ENCODE assay signal across 1 cellular context in the genomic region with DNA sequence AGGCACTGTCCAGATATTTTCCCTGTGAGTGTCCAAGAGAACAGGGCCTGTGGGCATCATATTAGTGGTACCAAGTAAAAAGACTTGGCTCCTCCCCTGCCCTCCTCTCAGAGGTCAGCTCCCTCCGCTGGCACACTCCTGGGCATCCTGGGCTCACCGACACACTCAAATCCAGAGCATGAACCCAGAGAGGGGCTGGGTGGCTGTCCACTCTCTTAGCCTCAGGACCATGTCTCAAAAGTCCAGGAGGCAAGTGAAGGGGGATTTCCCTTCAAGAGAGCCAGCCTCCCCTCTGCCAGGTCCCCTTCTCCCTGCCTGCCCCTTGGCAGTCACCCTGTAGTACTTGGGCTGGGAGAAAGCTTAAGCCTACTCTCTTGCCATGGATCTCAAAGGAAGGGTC.
TF ChIP-seq lines count a peak whose summit lies in the region.

No MANE protein-coding gene starts in this region.

TF ChIP-seq in WTC11, 78 proteins besides CTCF, POLR2A, EP300 and RAD21 (continued from another document):
- TF ChIP-seq, protein P1, sequence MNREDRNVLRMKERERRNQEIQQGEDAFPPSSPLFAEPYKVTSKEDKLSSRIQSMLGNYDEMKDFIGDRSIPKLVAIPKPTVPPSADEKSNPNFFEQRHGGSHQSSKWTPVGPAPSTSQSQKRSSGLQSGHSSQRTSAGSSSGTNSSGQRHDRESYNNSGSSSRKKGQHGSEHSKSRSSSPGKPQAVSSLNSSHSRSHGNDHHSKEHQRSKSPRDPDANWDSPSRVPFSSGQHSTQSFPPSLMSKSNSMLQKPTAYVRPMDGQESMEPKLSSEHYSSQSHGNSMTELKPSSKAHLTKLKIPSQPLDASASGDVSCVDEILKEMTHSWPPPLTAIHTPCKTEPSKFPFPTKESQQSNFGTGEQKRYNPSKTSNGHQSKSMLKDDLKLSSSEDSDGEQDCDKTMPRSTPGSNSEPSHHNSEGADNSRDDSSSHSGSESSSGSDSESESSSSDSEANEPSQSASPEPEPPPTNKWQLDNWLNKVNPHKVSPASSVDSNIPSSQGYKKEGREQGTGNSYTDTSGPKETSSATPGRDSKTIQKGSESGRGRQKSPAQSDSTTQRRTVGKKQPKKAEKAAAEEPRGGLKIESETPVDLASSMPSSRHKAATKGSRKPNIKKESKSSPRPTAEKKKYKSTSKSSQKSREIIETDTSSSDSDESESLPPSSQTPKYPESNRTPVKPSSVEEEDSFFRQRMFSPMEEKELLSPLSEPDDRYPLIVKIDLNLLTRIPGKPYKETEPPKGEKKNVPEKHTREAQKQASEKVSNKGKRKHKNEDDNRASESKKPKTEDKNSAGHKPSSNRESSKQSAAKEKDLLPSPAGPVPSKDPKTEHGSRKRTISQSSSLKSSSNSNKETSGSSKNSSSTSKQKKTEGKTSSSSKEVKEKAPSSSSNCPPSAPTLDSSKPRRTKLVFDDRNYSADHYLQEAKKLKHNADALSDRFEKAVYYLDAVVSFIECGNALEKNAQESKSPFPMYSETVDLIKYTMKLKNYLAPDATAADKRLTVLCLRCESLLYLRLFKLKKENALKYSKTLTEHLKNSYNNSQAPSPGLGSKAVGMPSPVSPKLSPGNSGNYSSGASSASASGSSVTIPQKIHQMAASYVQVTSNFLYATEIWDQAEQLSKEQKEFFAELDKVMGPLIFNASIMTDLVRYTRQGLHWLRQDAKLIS (CRISPR knock-in tag; IDR thresholded peaks at IDR 0.05; ENCODE audit: borderline replicate concordance) = no peak
TF ChIP-seq in WTC11: peak in this region for 0.
